In genomic region chr10:34709637-34710390, GRCh38 we compare ENCODE assay signal across 25 cellular contexts.
DNase-seq lines count a peak whose midpoint lies in the region; ATAC-seq and TF ChIP-seq lines count a peak whose summit lies in the region.
"Had no signal": no experiment of that assay in that cellular context is flagged by ENCODE, and none has a peak within 500 bp of the region (broad histone marks: within the 10 kb centered on the region; RNA-seq: fewer than 3 reads in every experiment).

No MANE protein-coding gene starts in this region.

- no peaks in the 10 kb centered on the region for H3K9me3 Mint-ChIP-seq in chondrocyte (ENCODE audit: low read depth)
- H3K9me3 Mint-ChIP-seq: activated naive CD8-positive, alpha-beta T cell treated with anti-CD3 and anti-CD28 coated beads, Interleukin-2, amount 10 ng/mL, durations not matched to agents 7 days and 5 days; effector memory CD8-positive, alpha-beta T cell; stimulated activated naive B cell treated with anti-CD40 and anti-IgM and Interleukin-4, amounts not matched to agents 10 μg/mL and 1 μg/mL and 100 μg/mL, for 72 hours had no signal

- ATAC-seq in right lobe of liver (no peak), lung (ENCODE audit: insufficient read depth, low FRiP score) (no peak)
- ATAC-seq: activated CD8-positive, alpha-beta T cell treated with anti-CD3 and anti-CD28 coated beads, Interleukin-2, amount 10 ng/mL, durations not matched to agents 7 days and 5 days; effector memory CD8-positive, alpha-beta T cell; stimulated activated naive B cell treated with anti-CD40 and anti-IgM and Interleukin-4, amounts not matched to agents 10 μg/mL and 1 μg/mL and 100 μg/mL, for 72 hours had no signal

- in situ Hi-C loops in ACHN (cut with HindIII; ENCODE audit: low pct_ligation_motif_present, low pct_unique_long_range_greater_than_20kb, low sequenced_read_pairs): no loop called here

- H3K4me1 ChIP-seq in liver (ENCODE audit: control insufficient read depth in 4 of 4, insufficient read depth in 4 of 4, low read length in 3 of 4): peaks cover 7 to 36% (median 20%) of the 10 kb centered on the region in 4 donors
- H3K4me1 ChIP-seq in right lobe of liver: peaks cover 0 to 33% (median 12%) of the 10 kb centered on the region in 4 donors
- peaks cover 26 to 32% of the 10 kb centered on the region in 2 donors for H3K4me1 ChIP-seq in lung (ENCODE audit: control insufficient read depth in 2 of 2, insufficient read depth in 2 of 2, low read length in 2 of 2)
- peaks cover 3% of the 10 kb centered on the region for H3K4me1 ChIP-seq in urinary bladder (ENCODE audit: insufficient read depth)

- WGBS in liver: 74% methylated on average over 8 of the region's 8 CpGs
- WGBS in right lobe of liver (ENCODE audit: insufficient coverage, low coverage, low lambda C conversion rate, missing lambda C conversion rate): 70% methylated on average over 7 of the region's 8 CpGs
- 72 to 79% methylated on average over 8 of the region's 8 CpGs for WGBS in lung, 2 donors
- WGBS in urinary bladder: 79% methylated on average over 8 of the region's 8 CpGs

- no peaks in the 10 kb centered on the region for H3K36me3 Mint-ChIP-seq in chondrocyte (ENCODE audit: low read depth)
- H3K36me3 Mint-ChIP-seq: activated naive CD8-positive, alpha-beta T cell treated with anti-CD3 and anti-CD28 coated beads, Interleukin-2, amount 10 ng/mL, durations not matched to agents 7 days and 5 days; naive B cell; stimulated activated naive B cell treated with anti-CD40 and anti-IgM and Interleukin-4, amounts not matched to agents 10 μg/mL and 1 μg/mL and 100 μg/mL, for 72 hours had no signal

- no peak for DNase-seq in right lobe of liver
- no peak for DNase-seq in chondrocyte (ENCODE audit: low spot score)
- DNase-seq in lung (ENCODE audit: low spot score): no peak
- DNase-seq in NCI-H2227 treated with DMSO at 0.1 percent for 48 hours (lab: John Stamatoyannopoulos, UW): no peak
- DNase-seq in ACHN: no peak
- DNase-seq in NCI-H510A treated with DMSO at 0.1 percent for 48 hours (lab: John Stamatoyannopoulos, UW): no peak
- DNase-seq: activated CD4-positive, CD25-positive, alpha-beta regulatory T cell treated with anti-CD3 and anti-CD28 coated beads, Interleukin-2, amount 50 U/mL, for 72 hours; activated CD8-positive, alpha-beta T cell treated with anti-CD3 and anti-CD28 coated beads, Interleukin-2, amount 10 ng/mL, durations not matched to agents 7 days and 5 days; activated effector memory CD4-positive, alpha-beta T cell treated with anti-CD3 and anti-CD28 coated beads, Interleukin-2, amount 50 U/mL, for 16 hours; activated naive CD8-positive, alpha-beta T cell treated with anti-CD3 and anti-CD28 coated beads, Interleukin-2, amount 10 ng/mL, durations not matched to agents 7 days and 5 days; effector memory CD8-positive, alpha-beta T cell; GDM1; kidney; naive B cell; NCI-H1092 treated with DMSO at 0.1 percent for 48 hours; NCI-H1930; NCI-H748 treated with DMSO at 0.1 percent for 48 hours; SHP77; stimulated activated CD4-positive, alpha-beta T cell treated with anti-CD3 and anti-CD28 coated beads, Interleukin-12 subunit alpha, Interleukin-12 subunit beta, amount 100 ng/mL, for 4 hours; stimulated activated CD4-positive, alpha-beta T cell treated with anti-CD3 and anti-CD28 coated beads, Interleukin-4, amount 100 ng/mL, for 24 hours; stimulated activated naive B cell treated with anti-CD40 and anti-IgM and Interleukin-4, amounts not matched to agents 10 μg/mL and 1 μg/mL and 100 μg/mL, for 72 hours; testis had no signal

- peaks cover 43% of the 10 kb centered on the region for H3K4me1 Mint-ChIP-seq in chondrocyte (ENCODE audit: low read depth)
- H3K4me1 Mint-ChIP-seq: naive B cell had no signal

- H3K27me3 ChIP-seq in liver (ENCODE audit: control insufficient read depth in 4 of 4, insufficient read depth in 4 of 4, low read length in 3 of 4): no peaks in the 10 kb centered on the region
- no peaks in the 10 kb centered on the region for H3K27me3 ChIP-seq in right lobe of liver
- no peaks in the 10 kb centered on the region for H3K27me3 ChIP-seq in lung (ENCODE audit: control insufficient read depth, insufficient read depth)
- H3K27me3 ChIP-seq: BLaER1, testis had no signal

- no peaks in the 10 kb centered on the region for H3K27me3 Mint-ChIP-seq in chondrocyte (ENCODE audit: low read depth)
- H3K27me3 Mint-ChIP-seq: effector memory CD8-positive, alpha-beta T cell; stimulated activated naive B cell treated with anti-CD40 and anti-IgM and Interleukin-4, amounts not matched to agents 10 μg/mL and 1 μg/mL and 100 μg/mL, for 72 hours had no signal

- H3K4me3 Mint-ChIP-seq in chondrocyte (ENCODE audit: unreplicated experiment): no peak overlapping the region
- H3K4me3 Mint-ChIP-seq: activated CD8-positive, alpha-beta T cell treated with anti-CD3 and anti-CD28 coated beads, Interleukin-2, amount 10 ng/mL, durations not matched to agents 7 days and 5 days; activated naive CD8-positive, alpha-beta T cell treated with anti-CD3 and anti-CD28 coated beads, Interleukin-2, amount 10 ng/mL, durations not matched to agents 7 days and 5 days; effector memory CD8-positive, alpha-beta T cell; naive B cell; stimulated activated naive B cell treated with anti-CD40 and anti-IgM and Interleukin-4, amounts not matched to agents 10 μg/mL and 1 μg/mL and 100 μg/mL, for 72 hours had no signal

- TF ChIP-seq RAD21 in liver (IDR thresholded peaks at IDR 0.05): no peak

- H3K36me3 ChIP-seq in liver (ENCODE audit: control insufficient read depth in 4 of 4, insufficient read depth in 3 of 4, low read depth in 1 of 4, low read length in 3 of 4) (no peaks in the 10 kb centered on the region), right lobe of liver (no peaks in the 10 kb centered on the region), lung (ENCODE audit: control insufficient read depth in 2 of 2, insufficient read depth in 2 of 2, low read length in 2 of 2) (no peaks in the 10 kb centered on the region), urinary bladder (ENCODE audit: insufficient read depth) (no peaks in the 10 kb centered on the region)

- H3K27ac ChIP-seq in liver (ENCODE audit: low read depth in 1 of 2, low read length in 2 of 2): peak overlapping the region; percentile 63 to 71
- no peak overlapping the region for H3K27ac ChIP-seq in right lobe of liver
- H3K27ac ChIP-seq in lung (ENCODE audit: low read depth in 1 of 2, low read length in 1 of 2): peak overlapping the region; percentile 27 to 35
- H3K27ac ChIP-seq in urinary bladder (ENCODE audit: low read depth): peak overlapping the region; percentile 11
- H3K27ac ChIP-seq: BLaER1, testis had no signal

- H3K4me3 ChIP-seq in liver (ENCODE audit: low read depth in 1 of 3, low read length in 3 of 3): no peak overlapping the region
- H3K4me3 ChIP-seq in right lobe of liver: no peak overlapping the region
- H3K4me3 ChIP-seq in lung: no peak overlapping the region
- no peak overlapping the region for H3K4me3 ChIP-seq in urinary bladder (ENCODE audit: low read depth, low read length)
- H3K4me3 ChIP-seq: BLaER1, testis had no signal

- no peak overlapping the region for H3K9ac ChIP-seq in liver (ENCODE audit: low read depth in 1 of 2, low read length in 2 of 2)
- H3K9ac ChIP-seq: BLaER1 had no signal

- peak overlapping the region; percentile 55 for H3K27ac Mint-ChIP-seq in chondrocyte (ENCODE audit: unreplicated experiment)
- H3K27ac Mint-ChIP-seq: activated CD8-positive, alpha-beta T cell treated with anti-CD3 and anti-CD28 coated beads, Interleukin-2, amount 10 ng/mL, durations not matched to agents 7 days and 5 days; activated naive CD8-positive, alpha-beta T cell treated with anti-CD3 and anti-CD28 coated beads, Interleukin-2, amount 10 ng/mL, durations not matched to agents 7 days and 5 days; effector memory CD8-positive, alpha-beta T cell; naive B cell; stimulated activated naive B cell treated with anti-CD40 and anti-IgM and Interleukin-4, amounts not matched to agents 10 μg/mL and 1 μg/mL and 100 μg/mL, for 72 hours had no signal

- TF ChIP-seq POLR2A in right lobe of liver (IDR thresholded peaks at IDR 0.05): no peak

- no peaks in the 10 kb centered on the region for H3K9me3 ChIP-seq in liver (ENCODE audit: control insufficient read depth in 4 of 4, low read length in 3 of 4)
- H3K9me3 ChIP-seq in right lobe of liver: no peaks in the 10 kb centered on the region
- H3K9me3 ChIP-seq in lung (ENCODE audit: control insufficient read depth in 2 of 2, insufficient read depth in 1 of 2, low read length in 1 of 2): no peaks in the 10 kb centered on the region
- H3K9me3 ChIP-seq: BLaER1, testis had no signal

- intact Hi-C loops in right lobe of liver (cut with DNase I): no loop called here

- no peak for TF ChIP-seq CTCF in liver (IDR thresholded peaks at IDR 0.05; ENCODE audit: low read depth, low read length, missing input control)
- TF ChIP-seq CTCF in right lobe of liver (IDR thresholded peaks at IDR 0.05): no peak
- TF ChIP-seq CTCF in chondrocyte (IDR thresholded peaks at IDR 0.05): no peak
- no peak for TF ChIP-seq CTCF in lung (IDR thresholded peaks at IDR 0.05; ENCODE audit: control extremely low read depth, extremely low read depth)

TF ChIP-seq in liver, 16 proteins besides CTCF, POLR2A, EP300 and RAD21 (continues in another document):
- TF ChIP-seq, protein P1, sequence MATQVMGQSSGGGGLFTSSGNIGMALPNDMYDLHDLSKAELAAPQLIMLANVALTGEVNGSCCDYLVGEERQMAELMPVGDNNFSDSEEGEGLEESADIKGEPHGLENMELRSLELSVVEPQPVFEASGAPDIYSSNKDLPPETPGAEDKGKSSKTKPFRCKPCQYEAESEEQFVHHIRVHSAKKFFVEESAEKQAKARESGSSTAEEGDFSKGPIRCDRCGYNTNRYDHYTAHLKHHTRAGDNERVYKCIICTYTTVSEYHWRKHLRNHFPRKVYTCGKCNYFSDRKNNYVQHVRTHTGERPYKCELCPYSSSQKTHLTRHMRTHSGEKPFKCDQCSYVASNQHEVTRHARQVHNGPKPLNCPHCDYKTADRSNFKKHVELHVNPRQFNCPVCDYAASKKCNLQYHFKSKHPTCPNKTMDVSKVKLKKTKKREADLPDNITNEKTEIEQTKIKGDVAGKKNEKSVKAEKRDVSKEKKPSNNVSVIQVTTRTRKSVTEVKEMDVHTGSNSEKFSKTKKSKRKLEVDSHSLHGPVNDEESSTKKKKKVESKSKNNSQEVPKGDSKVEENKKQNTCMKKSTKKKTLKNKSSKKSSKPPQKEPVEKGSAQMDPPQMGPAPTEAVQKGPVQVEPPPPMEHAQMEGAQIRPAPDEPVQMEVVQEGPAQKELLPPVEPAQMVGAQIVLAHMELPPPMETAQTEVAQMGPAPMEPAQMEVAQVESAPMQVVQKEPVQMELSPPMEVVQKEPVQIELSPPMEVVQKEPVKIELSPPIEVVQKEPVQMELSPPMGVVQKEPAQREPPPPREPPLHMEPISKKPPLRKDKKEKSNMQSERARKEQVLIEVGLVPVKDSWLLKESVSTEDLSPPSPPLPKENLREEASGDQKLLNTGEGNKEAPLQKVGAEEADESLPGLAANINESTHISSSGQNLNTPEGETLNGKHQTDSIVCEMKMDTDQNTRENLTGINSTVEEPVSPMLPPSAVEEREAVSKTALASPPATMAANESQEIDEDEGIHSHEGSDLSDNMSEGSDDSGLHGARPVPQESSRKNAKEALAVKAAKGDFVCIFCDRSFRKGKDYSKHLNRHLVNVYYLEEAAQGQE (IDR thresholded peaks at IDR 0.05): no peak
- TF ChIP-seq NR2F2 (IDR thresholded peaks at IDR 0.05): peak; percentile 84

Comparison
In these comparisons a context has a peak if more than half of its experiments do, and no peak if none do; other contexts are left out.
1. H3K27ac ChIP-seq: peak in liver (2 of 2), lung (2 of 2) and urinary bladder (single experiment); none in right lobe of liver (0 of 3).